24 cellular contexts compared by ENCODE assay signal in the genomic region with DNA sequence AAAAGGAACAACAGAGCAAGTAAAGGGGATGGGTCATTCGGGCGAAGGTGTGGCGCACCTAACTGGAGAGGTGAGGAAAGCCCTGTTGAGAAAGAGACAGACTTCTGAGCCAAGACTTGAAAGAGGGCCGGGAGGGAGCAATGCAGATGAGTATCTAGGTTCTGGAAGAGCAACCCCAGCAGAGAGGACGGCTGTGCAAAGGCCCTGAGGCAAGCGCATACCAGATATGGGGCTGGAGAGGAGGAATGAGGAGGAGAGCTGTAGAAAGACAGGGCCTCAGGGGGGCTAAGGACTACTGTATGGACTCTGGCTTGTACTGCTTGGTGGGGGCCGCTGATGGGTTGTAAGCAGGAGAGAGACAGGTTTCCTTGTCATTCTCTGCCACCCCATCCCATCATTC. TPM values are rescaled to one million over a fixed set of nuclear protein-coding genes. Genes with fewer than 3 reads are reported as not detected.
DNase-seq lines count a peak whose midpoint lies in the region; FAIRE-seq and TF ChIP-seq lines count a peak whose summit lies in the region.
"Had no signal": no experiment of that assay in that cellular context is flagged by ENCODE, and none has a peak within 500 bp of the region (broad histone marks: within the 10 kb centered on the region; RNA-seq: fewer than 3 reads in every experiment).

No MANE protein-coding gene starts in this region.

- H3K4ac ChIP-seq in H1 (replicated peaks; ENCODE audit: insufficient read length, low read depth, low read length) (no peak overlapping the region), trophoblast cell (ENCODE audit: low read depth, low read length) (no peak overlapping the region)

- H4K8ac ChIP-seq in H1 (ENCODE audit: extremely low read depth, insufficient read depth, low read length) (no peak overlapping the region), trophoblast cell (ENCODE audit: low read depth, low read length) (no peak overlapping the region)

- TF ChIP-seq CTCF in RWPE1 (conservative IDR thresholded peaks at IDR 0.05; ENCODE audit: low read depth) (no peak), H1 (IDR thresholded peaks at IDR 0.05; ENCODE audit: control extremely low read depth in 1 of 3, insufficient read depth in 1 of 3, low read depth in 1 of 3, low read length in 3 of 3) (no peak), GM20000 (IDR thresholded peaks at IDR 0.05; ENCODE audit: extremely low read depth, missing control alignments) (no peak)

- H2AFZ ChIP-seq in H1 (ENCODE audit: low read length) (no peak overlapping the region), trophoblast cell (ENCODE audit: insufficient read depth, low read length, poor library complexity) (no peak overlapping the region)

- no peak overlapping the region for H4K5ac ChIP-seq in H1 (ENCODE audit: insufficient read length, low read depth, low read length)

- TF ChIP-seq POLR2A in H1 (IDR thresholded peaks at IDR 0.05; ENCODE audit: control extremely low read depth in 1 of 2, low read depth in 2 of 2, low read length in 2 of 2) = no peak

- H3K36me3 ChIP-seq in H1 (ENCODE audit: control insufficient read depth in 2 of 4, insufficient read depth in 4 of 4, low read length in 3 of 4) (peaks cover 0 to 8% (median 3%) of the 10 kb centered on the region in 4 experiments; a peak in 2 of 8 replicates), trophoblast cell (ENCODE audit: control insufficient read depth in 1 of 2, insufficient read depth in 2 of 2, low read length in 2 of 2) (peaks cover 0 to 3% of the 10 kb centered on the region in 2 experiments), SJCRH30 (no peaks in the 10 kb centered on the region)
- H3K36me3 ChIP-seq: sigmoid colon, vagina had no signal

- no peak overlapping the region for H2AK5ac ChIP-seq in H1 (ENCODE audit: low read depth, low read length)
- H2AK5ac ChIP-seq in trophoblast cell (ENCODE audit: low read length) = no peak overlapping the region

- DNase-seq in activated effector memory CD4-positive, alpha-beta T cell treated with anti-CD3 and anti-CD28 coated beads, Interleukin-2, amount 50 U/mL, for 16 hours = peak; percentile 48
- DNase-seq in activated effector memory CD4-positive, alpha-beta T cell treated with Interleukin-2 at 50 U/mL for 16 hours = no peak
- DNase-seq in RWPE1 (ENCODE audit: low spot score) (no peak), H1 (ENCODE audit: low read depth in 1 of 2, low spot score in 2 of 2) (peak in 1 of 2 experiments; percentile 40), trophoblast cell (peak; percentile 90 to 95), SJCRH30 (no peak), GM20000 (ENCODE audit: low spot score) (no peak), DMS53 treated with DMSO at 0.1 percent for 48 hours (lab: John Stamatoyannopoulos, UW; ENCODE audit: unreplicated experiment) (no peak)
- DNase-seq: activated CD4-positive, CD25-positive, alpha-beta regulatory T cell treated with anti-CD3 and anti-CD28 coated beads, Interleukin-2, amount 50 U/mL, for 72 hours; activated gamma-delta T cell treated with Interleukin-2 at 50 U/mL for 16 hours; amygdala; DMS 273 treated with DMSO at 0.1 percent for 48 hours; glutamatergic neuron; KG1; left cardiac atrium; mesendoderm; NCI-H1694; NCI-H2227 treated with DMSO at 0.1 percent for 48 hours; NCI-H748 treated with DMSO at 0.1 percent for 48 hours; sigmoid colon had no signal

- FAIRE-seq in H1 (lab: Jason Lieb, UNC) = no peak
- FAIRE-seq: endothelial cell of umbilical vein had no signal

- H2BK15ac ChIP-seq in H1 (ENCODE audit: low read length) = no peak overlapping the region

- no peaks in the 10 kb centered on the region for H3K27me3 ChIP-seq in H1 (replicated peaks in 1 of 4; ENCODE audit: control insufficient read depth in 3 of 4, extremely low read depth in 1 of 4, insufficient read depth in 3 of 4, low read length in 3 of 4)
- H3K27me3 ChIP-seq in trophoblast cell (ENCODE audit: insufficient read depth, low read length) = no peaks in the 10 kb centered on the region
- no peaks in the 10 kb centered on the region for H3K27me3 ChIP-seq in SJCRH30
- H3K27me3 ChIP-seq: BLaER1, sigmoid colon, suprapubic skin, vagina had no signal

- H3K23ac ChIP-seq in H1 (ENCODE audit: insufficient read length) (no peak overlapping the region), trophoblast cell (ENCODE audit: low read length) (no peak overlapping the region)

- H3K9me3 ChIP-seq in H1 (ENCODE audit: insufficient read depth in 2 of 2, low read depth in 1 of 2, low read length in 1 of 2) (peaks cover 0 to 5% of the 10 kb centered on the region in 2 experiments; a peak in 1 of 4 replicates), trophoblast cell (ENCODE audit: insufficient read depth, low read depth, low read length) (peaks cover 2% of the 10 kb centered on the region), SJCRH30 (replicated peaks) (0 out of 2 replicates have a peak, but pooled peaks cover 2% of the 10 kb centered on the region)
- H3K9me3 ChIP-seq: suprapubic skin, vagina had no signal

- H3K79me1 ChIP-seq in H1 (ENCODE audit: low read depth, low read length) (peaks cover 13% of the 10 kb centered on the region), trophoblast cell (ENCODE audit: low read length) (peaks cover 5% of the 10 kb centered on the region)

- TF ChIP-seq EP300 in H1 (IDR thresholded peaks at IDR 0.05; ENCODE audit: borderline replicate concordance in 1 of 2, low read depth in 2 of 2, low read length in 2 of 2) = no peak

- peaks cover 3 to 14% of the 10 kb centered on the region in 2 experiments for H4K20me1 ChIP-seq in H1 (replicated peaks in 1 of 2; ENCODE audit: control insufficient read depth in 1 of 2, insufficient read depth in 2 of 2, low read length in 2 of 2)

- no peak overlapping the region for H3K9ac ChIP-seq in H1 (replicated peaks in 1 of 4; ENCODE audit: extremely low read depth in 1 of 4, low read depth in 3 of 4, low read length in 3 of 4)
- no peak overlapping the region for H3K9ac ChIP-seq in trophoblast cell (ENCODE audit: low read length)
- H3K9ac ChIP-seq: BLaER1 had no signal

- H3K18ac ChIP-seq in H1 (ENCODE audit: extremely low read depth, low read length) = no peak overlapping the region
- H3K18ac ChIP-seq in trophoblast cell (ENCODE audit: low read length) = no peak overlapping the region

- POLR2A ChIA-PET in RWPE1 (lab: Yijun Ruan, JAX; ENCODE audit: low non-redundant PET) (no interaction called here), H1 (lab: Charles Lee; ENCODE audit: partially characterized antibody) (interaction anchor here (1.2 kb wide), 1 partner anchor 27 kb away, joined by 4 read pairs; no protein-coding TSS in a partner anchor)

- H2BK120ac ChIP-seq in H1 (replicated peaks; ENCODE audit: low read depth, low read length) = no peak overlapping the region
- no peak overlapping the region for H2BK120ac ChIP-seq in trophoblast cell (ENCODE audit: insufficient read depth, low read length, poor library complexity)

- H3K79me2 ChIP-seq in H1 (ENCODE audit: control insufficient read depth in 1 of 2, insufficient read depth in 2 of 2, low read length in 2 of 2) = peaks cover 3 to 91% of the 10 kb centered on the region in 2 experiments; a peak in 3 of 4 replicates
- H3K79me2 ChIP-seq in trophoblast cell (ENCODE audit: control insufficient read depth, insufficient read depth, low read length, poor library complexity) = no peaks in the 10 kb centered on the region

- H4K12ac ChIP-seq in trophoblast cell (ENCODE audit: low read depth, low read length) = no peak overlapping the region

- H3K14ac ChIP-seq in H1 (ENCODE audit: insufficient read length) (no peak overlapping the region), trophoblast cell (ENCODE audit: low read length) (no peak overlapping the region)

- H2BK12ac ChIP-seq in H1 (ENCODE audit: low read depth, low read length) (no peak overlapping the region), trophoblast cell (ENCODE audit: low read length) (no peak overlapping the region)

- no peak overlapping the region for H2BK20ac ChIP-seq in H1 (ENCODE audit: low read length)

- WGBS in H1 (ENCODE audit: extremely low coverage in 1 of 2, insufficient coverage in 1 of 2, insufficient read length in 1 of 2, insufficient replicate concordance in 2 of 2, low coverage in 1 of 2, low lambda C conversion rate in 2 of 2, missing lambda C conversion rate in 1 of 2), 2 experiments = 95% methylated on average over 6 of the region's 7 CpGs; no CpG with 5 or more reads in 1 of the 2 experiments
- WGBS in trophoblast cell (ENCODE audit: extremely low coverage, insufficient coverage, insufficient read length) = no CpG with 5 or more reads among the region's 7 CpGs

- H2BK5ac ChIP-seq in H1 (ENCODE audit: low read depth, low read length) = no peak overlapping the region
- no peak overlapping the region for H2BK5ac ChIP-seq in trophoblast cell (ENCODE audit: low read depth, low read length, poor library complexity)

- TF ChIP-seq RAD21 in H1 (IDR thresholded peaks at IDR 0.05 in 1 of 2, conservative IDR thresholded peaks at IDR 0.05 in 1 of 2; ENCODE audit: low read depth in 2 of 2, low read length in 2 of 2) = no peak

- H3K4me1 ChIP-seq in H1 (replicated peaks in 1 of 4; ENCODE audit: control insufficient read depth in 3 of 4, insufficient read depth in 4 of 4, low read length in 3 of 4) (peaks cover 4 to 16% (median 13%) of the 10 kb centered on the region in 4 experiments; a peak in 5 of 7 replicates), trophoblast cell (ENCODE audit: control insufficient read depth in 1 of 2, insufficient read depth in 2 of 2, low read length in 2 of 2) (peaks cover 19 to 21% of the 10 kb centered on the region in 2 experiments), SJCRH30 (no peaks in the 10 kb centered on the region)

- CTCF ChIA-PET in RWPE1 (lab: Yijun Ruan, JAX) (no interaction called here), H1 (lab: Charles Lee; ENCODE audit: partially characterized antibody) (interaction anchor here (0.6 to 2.4 kb wide), 4 partner anchors 9 to 168 kb away, joined by 3 to 9 read pairs (median 4); no protein-coding TSS in a partner anchor)

- H3K4me3 ChIP-seq in H1 (ENCODE audit: extremely low read depth in 1 of 4, insufficient read depth in 2 of 4, low read depth in 3 of 4, low read length in 4 of 4) (no peak overlapping the region), trophoblast cell (ENCODE audit: low read depth, low read length) (no peak overlapping the region), SJCRH30 (no peak overlapping the region)
- H3K4me3 ChIP-seq: BLaER1, sigmoid colon, suprapubic skin, vagina had no signal

- H4K91ac ChIP-seq in H1 (replicated peaks; ENCODE audit: insufficient read length, low read length) = no peak overlapping the region
- H4K91ac ChIP-seq in trophoblast cell (ENCODE audit: low read depth, low read length) = no peak overlapping the region

- peak overlapping the region; percentile 54; the same call in 1 of the 2 replicates for H3K27ac ChIP-seq in RWPE1
- H3K27ac ChIP-seq in H1 (ENCODE audit: low read depth, low read length) = no peak overlapping the region
- peak overlapping the region; percentile 69 for H3K27ac ChIP-seq in trophoblast cell (ENCODE audit: low read depth, low read length)
- no peak overlapping the region for H3K27ac ChIP-seq in SJCRH30
- H3K27ac ChIP-seq: suprapubic skin had no signal

- H3K4me2 ChIP-seq in H1 (ENCODE audit: insufficient read depth in 1 of 2, low read depth in 2 of 2, low read length in 2 of 2) = no peak overlapping the region
- H3K4me2 ChIP-seq in trophoblast cell (ENCODE audit: low read length) = no peak overlapping the region

- H3K23me2 ChIP-seq in H1 (ENCODE audit: low read depth, low read length) = no peaks in the 10 kb centered on the region

- no peak overlapping the region for H3K56ac ChIP-seq in H1 (replicated peaks; ENCODE audit: insufficient read length, low read depth, low read length)

RNA-seq across cellular contexts. Expression of a gene that starts 21.9 kb away (rescaled TPM):
- 21.5 and 22.8 TPM in 2 replicates for total RNA-seq in H1 (2021; fragmentation: NEBNext Ultra II Directional; extraction: Animal tissue kit (Norgen Biotek cat#: 25700))
- polyA plus RNA-seq in H1 (2011; rRNA removed) = 10.8 and 14.9 TPM in 2 replicates
- 7.8 TPM for polyA plus RNA-seq in H1 (2011; cell fraction: cytosol; rRNA removed)
- polyA plus RNA-seq in H1 (2011; cell fraction: nucleus; rRNA removed) = 23.3 TPM
- polyA plus RNA-seq in H1 (2012, experiment 1 of 2) = 14.0 to 17.0 TPM (median 15.2 TPM) in 4 replicates
- polyA plus RNA-seq in H1 (2012, experiment 2 of 2) = 3.9 TPM
- polyA plus RNA-seq in H1 (2013, experiment 1 of 2) = 10.3 TPM
- polyA plus RNA-seq in H1 (2013, experiment 2 of 2) = 10.3 TPM
- polyA minus RNA-seq in H1 (2011; rRNA and poly(A)+ RNA removed) = 12.4 and 15.8 TPM in 2 replicates
- 14.0 TPM for polyA minus RNA-seq in H1 (2011; cell fraction: cytosol; rRNA and poly(A)+ RNA removed)
- polyA minus RNA-seq in H1 (2011; cell fraction: nucleus; rRNA and poly(A)+ RNA removed) = 18.1 TPM
- 2.3 and 2.4 TPM in 2 replicates for polyA plus RNA-seq in trophoblast cell (2013)
- 1.3 and 1.5 TPM in 2 replicates for total RNA-seq in SJCRH30 (2014; rRNA removed; shearing (Covaris generic))

Comparison
In these comparisons a context has a peak if more than half of its experiments do, and no peak if none do; other contexts are left out.
1. DNase-seq: peak in activated effector memory CD4-positive, alpha-beta T cell treated with anti-CD3 and anti-CD28 coated beads, Interleukin-2, amount 50 U/mL, for 16 hours (single experiment) and trophoblast cell (2 of 2); none in activated effector memory CD4-positive, alpha-beta T cell treated with Interleukin-2 at 50 U/mL for 16 hours (single experiment), RWPE1 (single experiment), SJCRH30 (0 of 2), GM20000 (single experiment) and DMS53 treated with DMSO at 0.1 percent for 48 hours (single experiment).
2. H3K27ac ChIP-seq: peak in RWPE1 (single experiment) and trophoblast cell (single experiment); none in H1 (single experiment) and SJCRH30 (single experiment).